Comparison of ENCODE assay signal across 8 cellular contexts in genomic region chr10:47047577-47048532, GRCh38.
DNase-seq lines count a peak whose midpoint lies in the region; ATAC-seq, FAIRE-seq and TF ChIP-seq lines count a peak whose summit lies in the region.

No MANE protein-coding gene starts in this region.

- peaks cover 12% of the 10 kb centered on the region for H3K4me1 Mint-ChIP-seq in activated CD4-positive, alpha-beta T cell treated with anti-CD3 and anti-CD28 coated beads, Interleukin-2, amount 10 ng/mL, durations not matched to agents 7 days and 5 days
- H3K4me1 Mint-ChIP-seq in chondrocyte (ENCODE audit: low read depth), result peaks cover 10% of the 10 kb centered on the region

- H3K4me3 ChIP-seq in AG10803 (ENCODE audit: low read length), result no peak overlapping the region
- no peak overlapping the region for H3K4me3 ChIP-seq in right lobe of liver

- no peaks in the 10 kb centered on the region for H3K4me1 ChIP-seq in right lobe of liver

- no peak for FAIRE-seq in GM19239 (lab: Jason Lieb, UNC)

- no peaks in the 10 kb centered on the region for H3K36me3 Mint-ChIP-seq in activated CD4-positive, alpha-beta T cell treated with anti-CD3 and anti-CD28 coated beads, Interleukin-2, amount 10 ng/mL, durations not matched to agents 7 days and 5 days (ENCODE audit: low read depth)
- H3K36me3 Mint-ChIP-seq in chondrocyte (ENCODE audit: low read depth), result no peaks in the 10 kb centered on the region

- H3K9me3 ChIP-seq in right lobe of liver, result no peaks in the 10 kb centered on the region

- ATAC-seq in right lobe of liver, result peak; percentile 59 to 87 (median 76)
- ATAC-seq in GM21381 (IDR thresholded peaks at IDR 0.05; ENCODE audit: unreplicated experiment), result no peak

- intact Hi-C loops in right lobe of liver (cut with DNase I), result loop anchor here in 1 of 2 donors (5.0 kb wide), 1 partner anchor 264 kb away; no protein-coding TSS in a partner anchor

- H3K36me3 ChIP-seq in right lobe of liver, result no peaks in the 10 kb centered on the region

- TF ChIP-seq POLR2A in right lobe of liver (IDR thresholded peaks at IDR 0.05), result no peak

- no peaks in the 10 kb centered on the region for H3K27me3 Mint-ChIP-seq in activated CD4-positive, alpha-beta T cell treated with anti-CD3 and anti-CD28 coated beads, Interleukin-2, amount 10 ng/mL, durations not matched to agents 7 days and 5 days
- H3K27me3 Mint-ChIP-seq in chondrocyte (ENCODE audit: low read depth), result no peaks in the 10 kb centered on the region

- CTCF ChIA-PET in activated CD4-positive, alpha-beta T cell treated with anti-CD3 and anti-CD28 coated beads, Interleukin-2, amount 10 ng/mL, durations not matched to agents 7 days and 5 days (lab: Charles Lee), result interaction anchor here (0.6 to 2.8 kb wide), 13 partner anchors 8 to 297 kb away, joined by 3 to 35 read pairs (median 3); no protein-coding TSS in a partner anchor

- H3K9me3 Mint-ChIP-seq in activated CD4-positive, alpha-beta T cell treated with anti-CD3 and anti-CD28 coated beads, Interleukin-2, amount 10 ng/mL, durations not matched to agents 7 days and 5 days, result no peaks in the 10 kb centered on the region
- H3K9me3 Mint-ChIP-seq in chondrocyte (ENCODE audit: low read depth), result no peaks in the 10 kb centered on the region

- no peak overlapping the region for H3K27ac ChIP-seq in right lobe of liver

- DNase-seq in AG10803 (ENCODE audit: low read depth) (peak; percentile 70), GM19239 (ENCODE audit: insufficient read length, low spot score) (peak; percentile 69), NCI-H2196 (lab: John Stamatoyannopoulos, UW; ENCODE audit: unreplicated experiment) (peak; percentile 48), chondrocyte (ENCODE audit: low spot score) (no peak), right lobe of liver (peak; percentile 69 to 78 (median 71))
- peak; percentile 79 for DNase-seq in activated CD4-positive, alpha-beta T cell treated with anti-CD3 and anti-CD28 coated beads, Interleukin-2, amount 10 ng/mL, durations not matched to agents 7 days and 5 days
- peak; percentile 64 to 78 (median 71) for DNase-seq in stimulated activated CD4-positive, alpha-beta T cell treated with anti-CD3 and anti-CD28 coated beads, TNF-alpha, amount 100 ng/mL, for 48 hours (ENCODE audit: low read depth in 3 of 3)

- TF ChIP-seq CTCF in AG10803 (conservative IDR thresholded peaks at IDR 0.05; ENCODE audit: low read length), result peak; percentile 80
- TF ChIP-seq CTCF in chondrocyte (IDR thresholded peaks at IDR 0.05), result peak; percentile 88
- TF ChIP-seq CTCF in right lobe of liver (IDR thresholded peaks at IDR 0.05), result peak; percentile 63 to 91 (median 76)

- no peaks in the 10 kb centered on the region for H3K27me3 ChIP-seq in right lobe of liver

- WGBS in right lobe of liver (ENCODE audit: insufficient coverage, low coverage, low lambda C conversion rate, missing lambda C conversion rate), result 47% methylated on average over 5 of the region's 15 CpGs

- POLR2A ChIA-PET in activated CD4-positive, alpha-beta T cell treated with anti-CD3 and anti-CD28 coated beads, Interleukin-2, amount 10 ng/mL, durations not matched to agents 7 days and 5 days (lab: Charles Lee), result no interaction called here

- H3K27ac Mint-ChIP-seq in activated CD4-positive, alpha-beta T cell treated with anti-CD3 and anti-CD28 coated beads, Interleukin-2, amount 10 ng/mL, durations not matched to agents 7 days and 5 days, result peak overlapping the region; percentile 63
- H3K27ac Mint-ChIP-seq in chondrocyte (ENCODE audit: unreplicated experiment), result no peak overlapping the region

- H3K4me3 Mint-ChIP-seq in activated CD4-positive, alpha-beta T cell treated with anti-CD3 and anti-CD28 coated beads, Interleukin-2, amount 10 ng/mL, durations not matched to agents 7 days and 5 days, result no peak overlapping the region
- H3K4me3 Mint-ChIP-seq in chondrocyte (ENCODE audit: unreplicated experiment), result no peak overlapping the region
